In the genomic region with DNA sequence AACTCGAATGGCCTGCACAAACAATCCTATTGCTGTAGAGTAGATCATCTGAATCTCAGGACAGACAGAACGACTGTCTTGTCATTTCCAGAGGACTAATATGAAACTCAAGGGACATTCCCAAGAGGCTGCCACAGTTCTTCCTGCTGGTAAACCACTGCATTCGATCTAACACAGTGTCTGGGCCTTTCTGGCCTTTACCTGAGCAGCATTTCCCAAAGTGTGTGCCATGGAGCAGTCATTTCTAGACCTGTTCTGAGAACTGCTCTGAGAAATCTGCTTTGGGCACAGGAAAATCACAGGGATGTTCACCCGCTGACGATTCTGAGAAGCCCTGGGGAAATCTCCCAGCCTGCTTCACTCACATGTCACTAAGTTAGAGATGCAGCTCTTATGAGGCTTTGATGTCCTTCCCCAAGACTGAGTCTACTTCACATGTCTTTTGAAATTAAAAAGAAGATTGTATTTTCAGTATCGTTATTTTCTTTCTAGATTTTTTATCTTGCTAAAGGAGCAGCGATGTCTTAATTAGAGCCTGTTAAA, we compare ENCODE assay signal across 21 cellular contexts.
DNase-seq lines count a peak whose midpoint lies in the region; ATAC-seq lines count a peak whose summit lies in the region.
"Had no signal": no experiment of that assay in that cellular context is flagged by ENCODE, and none has a peak within 500 bp of the region (broad histone marks: within the 10 kb centered on the region; RNA-seq: fewer than 3 reads in every experiment).

No MANE protein-coding gene starts in this region.

- peaks cover 10% of the 10 kb centered on the region for H3K4me1 ChIP-seq in BLaER1

- no peak overlapping the region for H3K27ac ChIP-seq in BLaER1
- H3K27ac ChIP-seq: GM23248, ovary, SK-N-MC had no signal

- DNase-seq in T-helper 2 cell = no peak
- DNase-seq in T-helper 9 cell = no peak
- DNase-seq: activated CD8-positive, alpha-beta memory T cell treated with anti-CD3 and anti-CD28 coated beads, Interleukin-2, amount 50 U/mL, for 4 hours; C1 segment of cervical spinal cord; dermis blood vessel endothelial cell; GM23248; HFFc6; NCI-H1417; NCI-H2081; NCI-H774; ovary; stimulated activated CD4-positive, alpha-beta T cell treated with anti-CD3 and anti-CD28 coated beads, Interleukin-12 subunit alpha, Interleukin-12 subunit beta, amount 100 ng/mL, for 4 hours; stimulated activated CD4-positive, alpha-beta T cell treated with anti-CD3 and anti-CD28 coated beads, Interleukin-4, amount 100 ng/mL, for 4 hours; stimulated activated naive CD8-positive, alpha-beta T cell treated with anti-CD3 and anti-CD28 coated beads, Interleukin-15, Interleukin-2, amounts not matched to agents 100 U/mL and 50 U/mL, for 24 hours had no signal

- H4K20me1 ChIP-seq in BLaER1 = no peaks in the 10 kb centered on the region

- ATAC-seq in GM18502 (IDR thresholded peaks at IDR 0.05; ENCODE audit: poor library complexity, unreplicated experiment) (peak; percentile 79), GM21723 (IDR thresholded peaks at IDR 0.05; ENCODE audit: unreplicated experiment) (peak; percentile 57), HG03442 (IDR thresholded peaks at IDR 0.05; ENCODE audit: unreplicated experiment) (peak; percentile 56), HG02938 (IDR thresholded peaks at IDR 0.05; ENCODE audit: unreplicated experiment) (no peak), GM18858 (IDR thresholded peaks at IDR 0.05; ENCODE audit: unreplicated experiment) (no peak)
- ATAC-seq: stimulated activated naive CD8-positive, alpha-beta T cell treated with anti-CD3 and anti-CD28 coated beads, Interleukin-15, Interleukin-2, amounts not matched to agents 100 U/mL and 50 U/mL, for 24 hours had no signal

- H3K27me3 ChIP-seq in BLaER1 = no peaks in the 10 kb centered on the region
- H3K27me3 ChIP-seq: ovary had no signal

- no peaks in the 10 kb centered on the region for H3K9me3 ChIP-seq in BLaER1
- H3K9me3 ChIP-seq: ovary had no signal

- peak overlapping the region; percentile 48; the same call in 1 of the 2 replicates for H3K9ac ChIP-seq in BLaER1
- H3K9ac ChIP-seq: GM23248 had no signal

- H3K36me3 ChIP-seq in BLaER1 = no peaks in the 10 kb centered on the region
- H3K36me3 ChIP-seq: ovary had no signal

- no peak overlapping the region for H3K4me3 ChIP-seq in BLaER1
- H3K4me3 ChIP-seq: GM23248, ovary, SK-N-MC had no signal

- peak overlapping the region; percentile 72 for H3K4me2 ChIP-seq in BLaER1

Comparison
In these comparisons a context has a peak if more than half of its experiments do, and no peak if none do; other contexts are left out.
1. ATAC-seq: peak in GM18502 (single experiment), GM21723 (single experiment) and HG03442 (single experiment); none in HG02938 (single experiment) and GM18858 (single experiment).